ENCODE assay signal across 13 cellular contexts in genomic region chr12:53063708-53064612, GRCh38. TPM values are rescaled to one million over a fixed set of nuclear protein-coding genes. Genes with fewer than 3 reads are reported as not detected.
DNase-seq lines count a peak whose midpoint lies in the region; ATAC-seq and TF ChIP-seq lines count a peak whose summit lies in the region.
"Had no signal": no experiment of that assay in that cellular context is flagged by ENCODE, and none has a peak within 500 bp of the region (broad histone marks: within the 10 kb centered on the region; RNA-seq: fewer than 3 reads in every experiment).

No MANE protein-coding gene starts in this region.

- ATAC-seq in sciatic nerve, result peak; percentile 72
- no peak for ATAC-seq in GM21367 (IDR thresholded peaks at IDR 0.05; ENCODE audit: unreplicated experiment)
- ATAC-seq: effector memory CD8-positive, alpha-beta T cell had no signal

- H3K27ac ChIP-seq in Peyer's patch, result peak overlapping the region in 3 of 4 donors; percentile 42 to 50 (median 49)
- H3K27ac ChIP-seq: HL-60 had no signal

- H3K36me3 ChIP-seq in Peyer's patch, result peaks cover 0 to 51% (median 0%) of the 10 kb centered on the region in 3 donors

- H3K4me3 ChIP-seq in Peyer's patch, result no peak overlapping the region

- no peaks in the 10 kb centered on the region for H3K9me3 ChIP-seq in Peyer's patch

- no peak for TF ChIP-seq POLR2A in Peyer's patch (IDR thresholded peaks at IDR 0.05)

- H3K27me3 ChIP-seq in Peyer's patch, result no peaks in the 10 kb centered on the region

- no peak for TF ChIP-seq CTCF in Peyer's patch (IDR thresholded peaks at IDR 0.05)

- intact Hi-C loops in sciatic nerve (cut with DNase I), result loop anchor here (10.0 kb wide), 1 partner anchor 131 kb away; no protein-coding TSS in a partner anchor

- H3K4me1 ChIP-seq in Peyer's patch, result peaks cover 0 to 36% (median 2%) of the 10 kb centered on the region in 4 donors

- DNase-seq in COLO829 (ENCODE audit: low spot score) (peak; percentile 42), Peyer's patch (peak in 2 of 3 donors; percentile 40 to 57), glomerular visceral epithelial cell (ENCODE audit: extremely low spot score) (peak; percentile 45), sciatic nerve (ENCODE audit: low spot score) (peak; percentile 84), GF-D8 (lab: John Stamatoyannopoulos, UW) (no peak)
- DNase-seq in activated T-cell treated with anti-CD3 and anti-CD28 coated beads, Interleukin-2, amount 50 U/mL, for 48 hours, result no peak
- no peak for DNase-seq in NK-92 treated with Interleukin-12 subunit alpha and Interleukin-12 subunit beta, amount 100 ng/mL, for 24 hours (lab: John Stamatoyannopoulos, UW)
- DNase-seq: activated CD4-positive, alpha-beta T cell treated with anti-CD3 and anti-CD28 coated beads, Interleukin-2, amount 50 U/mL, for 4 hours; effector memory CD8-positive, alpha-beta T cell had no signal

RNA-seq across cellular contexts. Expression of gene TNS2, which starts 14.1 kb away (rescaled TPM):
- total RNA-seq in Peyer's patch, result 100 to 1,000 TPM in 3 of 4 donors, 10 to 100 TPM in 1; 29.2 to 274 (median 154) TPM
- total RNA-seq in sciatic nerve, result 265 TPM

RNA-seq across cellular contexts. Expression of gene SPRYD3, which starts 15.2 kb away (rescaled TPM):
- total RNA-seq in Peyer's patch (10 to 100 TPM; 27.8 to 38.7 (median 34.8) TPM), sciatic nerve (61.0 TPM)

RNA-seq across cellular contexts. Expression of gene IGFBP6, which starts 33.5 kb away (rescaled TPM):
- total RNA-seq in Peyer's patch (100 to 1,000 TPM in 2 of 4 donors, 10 to 100 TPM in 2; 68.5 to 191 (median 128) TPM), sciatic nerve (1,832 TPM)
- total RNA-seq: mononuclear cell had no signal

RNA-seq across cellular contexts. Expression of gene SOAT2, which starts 39.3 kb away (rescaled TPM):
- total RNA-seq in Peyer's patch (10 to 100 TPM in 3 of 4 donors, not detected in 1; 13.3 to 55.0 (median 34.5) TPM), sciatic nerve (1.2 TPM)
- total RNA-seq: Daoy had no signal

RNA-seq across cellular contexts. Expression of gene EIF4B, which starts 57.7 kb away (rescaled TPM):
- total RNA-seq in Peyer's patch, result 100 to 1,000 TPM; 234 to 531 (median 250) TPM
- 522 TPM for total RNA-seq in sciatic nerve

Comparison
In these comparisons a context has a peak if more than half of its experiments do, and no peak if none do; other contexts are left out.
1. DNase-seq: peak in COLO829 (single experiment), Peyer's patch (2 of 3), glomerular visceral epithelial cell (single experiment) and sciatic nerve (single experiment); none in GF-D8 (single experiment), activated T-cell treated with anti-CD3 and anti-CD28 coated beads, Interleukin-2, amount 50 U/mL, for 48 hours (0 of 2) and NK-92 treated with Interleukin-12 subunit alpha and Interleukin-12 subunit beta, amount 100 ng/mL, for 24 hours (single experiment).